Comparison of ENCODE assay signal across 9 cellular contexts in the genomic region with DNA sequence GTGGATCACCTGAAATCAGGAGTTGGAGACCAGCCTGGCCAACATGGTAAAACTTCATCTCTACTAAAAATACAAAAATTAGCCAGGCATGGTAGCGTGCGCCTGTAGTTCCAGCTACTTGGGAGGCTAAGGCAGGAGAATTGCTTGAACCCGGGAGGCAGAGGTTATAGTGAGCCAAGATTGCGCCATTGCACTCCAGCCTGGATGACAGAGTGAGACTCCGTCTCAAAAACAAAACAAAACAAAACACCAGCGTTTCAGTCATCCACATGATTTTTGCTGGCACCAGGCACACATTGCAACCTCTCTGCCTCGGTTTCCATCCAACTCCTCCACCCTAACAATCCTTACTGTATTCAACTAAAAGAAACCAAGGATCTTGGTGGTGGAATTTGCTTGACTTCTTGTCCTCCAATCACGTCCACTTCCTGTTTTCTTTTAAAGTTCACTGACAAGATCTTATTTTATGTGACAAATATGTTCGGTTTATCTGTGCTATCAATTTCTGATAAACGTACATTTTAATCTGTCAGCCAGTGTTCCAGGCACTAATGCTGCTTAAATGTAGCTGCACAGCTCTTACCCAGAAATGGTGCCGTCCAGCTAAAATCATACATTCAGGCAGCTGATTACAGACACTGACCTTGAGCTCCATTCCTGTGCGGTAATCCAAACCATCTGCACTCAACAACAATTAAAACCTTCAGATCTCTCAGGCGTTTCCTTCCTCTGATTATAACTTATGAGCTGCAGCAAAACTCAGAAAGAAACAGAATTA. TPM values are rescaled to one million over a fixed set of nuclear protein-coding genes. Genes with fewer than 3 reads are reported as not detected.
A peak's percentile ranks its signal among the peaks of the same experiment; 100 is the strongest.
DNase-seq lines count a peak whose midpoint lies in the region; ATAC-seq and TF ChIP-seq lines count a peak whose summit lies in the region.
"Had no signal": no experiment of that assay in that cellular context is flagged by ENCODE, and none has a peak within 500 bp of the region (broad histone marks: within the 10 kb centered on the region; RNA-seq: fewer than 3 reads in every experiment).

No MANE protein-coding gene starts in this region.

- peaks cover 2 to 5% (median 3%) of the 10 kb centered on the region in 3 donors for H3K27me3 Mint-ChIP-seq in CD14-positive monocyte (ENCODE audit: low read depth in 3 of 3)
- peaks cover 0 to 4% (median 0%) of the 10 kb centered on the region in 5 donors for H3K27me3 Mint-ChIP-seq in naive thymus-derived CD4-positive, alpha-beta T cell

- H3K9me3 ChIP-seq in naive thymus-derived CD4-positive, alpha-beta T cell (ENCODE audit: control insufficient read depth in 2 of 3, low read length in 3 of 3), result no peaks in the 10 kb centered on the region
- H3K9me3 ChIP-seq: SJSA1 had no signal

- no peak for TF ChIP-seq POLR2A in NB4 (IDR thresholded peaks at IDR 0.05; ENCODE audit: extremely low read depth, insufficient read length)

- peak overlapping the region; percentile 72 to 90 (median 86) for H3K27ac Mint-ChIP-seq in CD14-positive monocyte
- peak overlapping the region; percentile 42 to 94 (median 86) for H3K27ac Mint-ChIP-seq in naive thymus-derived CD4-positive, alpha-beta T cell

- CTCF ChIA-PET in naive thymus-derived CD4-positive, alpha-beta T cell (lab: Charles Lee), result interaction anchor here (0.9 to 1.6 kb wide), 4 partner anchors 24 to 114 kb away, joined by 3 to 6 read pairs (median 4); no protein-coding TSS in a partner anchor

- H3K4me1 Mint-ChIP-seq in CD14-positive monocyte, result peaks cover 31% of the 10 kb centered on the region
- peaks cover 18 to 43% (median 32%) of the 10 kb centered on the region in 7 donors for H3K4me1 Mint-ChIP-seq in naive thymus-derived CD4-positive, alpha-beta T cell

- intact Hi-C loops in CD14-positive monocyte (cut with micrococcal nuclease), result loop anchor here in 1 of 2 donors (5.0 kb wide), 1 partner anchor 36 kb away; no protein-coding TSS in a partner anchor
- intact Hi-C loops in naive thymus-derived CD4-positive, alpha-beta T cell (cut with micrococcal nuclease), result loop anchor here in 1 of 2 donors (1.0 to 2.0 kb wide), 2 partner anchors 15 to 26 kb away; no protein-coding TSS in a partner anchor

- H3K27me3 ChIP-seq in naive thymus-derived CD4-positive, alpha-beta T cell (ENCODE audit: control insufficient read depth in 2 of 2, insufficient read depth in 2 of 2, low read length in 2 of 2), result no peaks in the 10 kb centered on the region
- H3K27me3 ChIP-seq: SJSA1 had no signal

- no peaks in the 10 kb centered on the region for H3K36me3 Mint-ChIP-seq in CD14-positive monocyte
- H3K36me3 Mint-ChIP-seq in naive thymus-derived CD4-positive, alpha-beta T cell, result no peaks in the 10 kb centered on the region

- DNase-seq in CD14-positive monocyte (ENCODE audit: low spot score) (no peak), NB4 (ENCODE audit: low read depth) (peak; percentile 27), choroid plexus epithelial cell (ENCODE audit: low read depth) (peak; percentile 49), SIG-M5 treated with dmso at 0.1 percent for 504 hours (lab: John Stamatoyannopoulos, UW; ENCODE audit: unreplicated experiment) (no peak)
- peak in 4 of 9 donors; percentile 16 to 37 (median 26) for DNase-seq in naive thymus-derived CD4-positive, alpha-beta T cell

- H3K9me3 Mint-ChIP-seq in CD14-positive monocyte, result no peaks in the 10 kb centered on the region
- no peaks in the 10 kb centered on the region for H3K9me3 Mint-ChIP-seq in naive thymus-derived CD4-positive, alpha-beta T cell

- TF ChIP-seq CTCF in CD14-positive monocyte (IDR thresholded peaks at IDR 0.05), result no peak
- no peak for TF ChIP-seq CTCF in NB4 (IDR thresholded peaks at IDR 0.05; ENCODE audit: low read depth, low read length)
- no peak for TF ChIP-seq CTCF in choroid plexus epithelial cell (conservative IDR thresholded peaks at IDR 0.05; ENCODE audit: low read depth, low read length)

- POLR2A ChIA-PET in naive thymus-derived CD4-positive, alpha-beta T cell (lab: Charles Lee), result interaction anchor here (0.8 to 4.5 kb wide), 11 partner anchors 13 to 114 kb away, joined by 3 to 28 read pairs (median 4); a partner anchor contains a TSS

- H3K4me3 Mint-ChIP-seq in CD14-positive monocyte, result peak overlapping the region; percentile 71 to 85
- H3K4me3 Mint-ChIP-seq in naive thymus-derived CD4-positive, alpha-beta T cell, result peak overlapping the region; percentile 29 to 90 (median 78)

- H3K36me3 ChIP-seq in naive thymus-derived CD4-positive, alpha-beta T cell (ENCODE audit: control insufficient read depth in 2 of 3, insufficient read depth in 3 of 3, low read length in 3 of 3), result no peaks in the 10 kb centered on the region
- H3K36me3 ChIP-seq: SJSA1 had no signal

- peak; percentile 48 for ATAC-seq in naive thymus-derived CD4-positive, alpha-beta T cell
- ATAC-seq in GM19395 (IDR thresholded peaks at IDR 0.05; ENCODE audit: unreplicated experiment), result no peak
- no peak for ATAC-seq in HG02981 (IDR thresholded peaks at IDR 0.05; ENCODE audit: unreplicated experiment)
- ATAC-seq in HG03280 (IDR thresholded peaks at IDR 0.05; ENCODE audit: unreplicated experiment), result no peak

- H3K4me1 ChIP-seq in naive thymus-derived CD4-positive, alpha-beta T cell (ENCODE audit: control insufficient read depth in 2 of 2, insufficient read depth in 2 of 2, low read length in 2 of 2), result peaks cover 6 to 25% of the 10 kb centered on the region in 2 donors
- H3K4me1 ChIP-seq: SJSA1 had no signal

- H3K4me3 ChIP-seq in NB4 (ENCODE audit: low read depth, low read length), result peak overlapping the region; percentile 22
- no peak overlapping the region for H3K4me3 ChIP-seq in choroid plexus epithelial cell (ENCODE audit: low read depth, low read length)
- H3K4me3 ChIP-seq in naive thymus-derived CD4-positive, alpha-beta T cell (ENCODE audit: low read length), result peak overlapping the region; percentile 25
- H3K4me3 ChIP-seq: SJSA1 had no signal

- peak overlapping the region; percentile 21 for H3K27ac ChIP-seq in naive thymus-derived CD4-positive, alpha-beta T cell (ENCODE audit: low read depth, low read length)
- H3K27ac ChIP-seq: SJSA1 had no signal

RNA-seq across cellular contexts. Expression of a gene that starts 26.7 kb away (rescaled TPM):
- polyA plus RNA-seq in CD14-positive monocyte, result 10 to 100 TPM in 1 of 2 donors, 1 to 10 TPM in 1; 6.6 to 14.5 TPM
- total RNA-seq in naive thymus-derived CD4-positive, alpha-beta T cell, result 100 to 1,000 TPM in 4 of 5 experiments, 10 to 100 TPM in 1; 79.0 to 200 (median 107) TPM
- polyA plus RNA-seq in naive thymus-derived CD4-positive, alpha-beta T cell, result 1 to 10 TPM; 4.4 to 5.5 TPM

Comparison
In these comparisons a context has a peak if more than half of its experiments do, and no peak if none do; other contexts are left out.
1. DNase-seq: peak in NB4 (single experiment) and choroid plexus epithelial cell (single experiment); none in CD14-positive monocyte (single experiment) and SIG-M5 treated with dmso at 0.1 percent for 504 hours (single experiment).